Comparison of ENCODE assay signal across 10 cellular contexts in genomic region chr15:65355983-65356353, GRCh38. TPM values are rescaled to one million over a fixed set of nuclear protein-coding genes. Genes with fewer than 3 reads are reported as not detected.
DNase-seq lines count a peak whose midpoint lies in the region; ATAC-seq, FAIRE-seq and TF ChIP-seq lines count a peak whose summit lies in the region.
"Had no signal": no experiment of that assay in that cellular context is flagged by ENCODE, and none has a peak within 500 bp of the region (broad histone marks: within the 10 kb centered on the region; RNA-seq: fewer than 3 reads in every experiment).

No MANE protein-coding gene starts in this region.

- intact Hi-C loops in Panc1 (cut with micrococcal nuclease; ENCODE audit: unreplicated experiment) (no loop called here), pancreas (cut with DNase I) (no loop called here)

- WGBS in gastroesophageal sphincter (ENCODE audit: low coverage in 1 of 2), 2 donors = 57% methylated on average over 2 of the region's 18 CpGs; no CpG with 5 or more reads in 1 of the 2 donors
- WGBS in pancreas, 2 donors = 10 to 16% methylated on average over 18 of the region's 18 CpGs

- H3K4me1 ChIP-seq in Panc1 (ENCODE audit: control insufficient read depth, insufficient read depth, low read length) (peaks cover 3% of the 10 kb centered on the region; the same call in 1 of the 2 replicates), gastroesophageal sphincter (peaks cover 2 to 13% (median 6%) of the 10 kb centered on the region in 3 donors), pancreas (peaks cover 0 to 6% (median 0%) of the 10 kb centered on the region in 3 donors)

- H3K9me3 ChIP-seq in Panc1 (ENCODE audit: control insufficient read depth, insufficient read depth, low read depth, low read length) = no peaks in the 10 kb centered on the region; the same call in 1 of the 2 replicates
- H3K9me3 ChIP-seq in gastroesophageal sphincter = peaks cover 0 to 5% (median 0%) of the 10 kb centered on the region in 3 donors
- H3K9me3 ChIP-seq in pancreas = no peaks in the 10 kb centered on the region

- H3K36me3 ChIP-seq in Panc1 (ENCODE audit: control insufficient read depth, insufficient read depth, low read length) = no peaks in the 10 kb centered on the region
- H3K36me3 ChIP-seq in gastroesophageal sphincter = no peaks in the 10 kb centered on the region
- H3K36me3 ChIP-seq in pancreas = no peaks in the 10 kb centered on the region

- FAIRE-seq in pancreas (lab: Jason Lieb, UNC) = no peak

- TF ChIP-seq EP300 in gastroesophageal sphincter (IDR thresholded peaks at IDR 0.05) = no peak

- DNase-seq in AG09309 (ENCODE audit: low read depth) (no peak), Panc1 (ENCODE audit: low read depth, low spot score) (no peak), pancreas (no peak)
- no peak for DNase-seq in activated naive CD4-positive, alpha-beta T cell treated with anti-CD3 and anti-CD28 coated beads, Interleukin-2, amount 50 U/mL, for 16 hours
- DNase-seq: KG1, SW 1271 had no signal

- CTCF ChIA-PET in Panc1 (lab: Charles Lee) = no interaction called here

- POLR2A ChIA-PET in Panc1 (lab: Charles Lee) = no interaction called here

- no peak for TF ChIP-seq CTCF in AG09309 (IDR thresholded peaks at IDR 0.05; ENCODE audit: control insufficient read depth, insufficient read depth, low read depth, low read length, missing control alignments)
- TF ChIP-seq CTCF in Panc1 (IDR thresholded peaks at IDR 0.05) = no peak
- no peak for TF ChIP-seq CTCF in gastroesophageal sphincter (IDR thresholded peaks at IDR 0.05)
- TF ChIP-seq CTCF in pancreas (IDR thresholded peaks at IDR 0.05) = no peak

- H3K27ac ChIP-seq in Panc1 (ENCODE audit: low read length) = no peak overlapping the region
- H3K27ac ChIP-seq in gastroesophageal sphincter = no peak overlapping the region
- H3K27ac ChIP-seq in pancreas = no peak overlapping the region

- ATAC-seq in Panc1 (no peak), gastroesophageal sphincter (no peak), pancreas (peak in 1 of 4 donors; percentile 51), GM21515 (IDR thresholded peaks at IDR 0.05; ENCODE audit: unreplicated experiment) (no peak), HG02678 (IDR thresholded peaks at IDR 0.05; ENCODE audit: unreplicated experiment) (no peak), GM19452 (IDR thresholded peaks at IDR 0.05; ENCODE audit: unreplicated experiment) (no peak)

- in situ Hi-C loops in Panc1 (cut with HindIII; ENCODE audit: low pct_unique_long_range_greater_than_20kb, low sequenced_read_pairs) = no loop called here

- peaks cover 16% of the 10 kb centered on the region for H3K27me3 ChIP-seq in Panc1 (ENCODE audit: control insufficient read depth, insufficient read depth, low read length)
- H3K27me3 ChIP-seq in gastroesophageal sphincter = peaks cover 63% of the 10 kb centered on the region
- peaks cover 0 to 3% (median 0%) of the 10 kb centered on the region in 4 donors for H3K27me3 ChIP-seq in pancreas

- peak overlapping the region; percentile 22 for H3K4me3 ChIP-seq in AG09309 (ENCODE audit: control insufficient read depth, low read depth, low read length)
- H3K4me3 ChIP-seq in Panc1 (ENCODE audit: low read depth in 2 of 2, low read length in 2 of 2) = peak overlapping the region; percentile 30 to 45
- peak overlapping the region; percentile 10 to 55 for H3K4me3 ChIP-seq in gastroesophageal sphincter
- peak overlapping the region; percentile 13 to 56 (median 31) for H3K4me3 ChIP-seq in pancreas

- TF ChIP-seq POLR2A in gastroesophageal sphincter (IDR thresholded peaks at IDR 0.05) = no peak

- no TSS peak for BruUV-seq in Panc1 (replicated peaks; lab: Mats Ljungman, UMichigan)

RNA-seq across cellular contexts. Expression of gene IGDCC3, which starts 21.8 kb away (rescaled TPM):
- total RNA-seq in Panc1 (2021; ENCODE audit: unreplicated experiment) = 0.18 TPM
- not detected for polyA plus RNA-seq in Panc1 (2012; ENCODE audit: insufficient read length)
- under 1 TPM in 1 of 4 donors, not detected in 3; 0.13 TPM for total RNA-seq in gastroesophageal sphincter
- under 1 TPM in 1 of 6 donors, not detected in 5; 0.32 TPM for total RNA-seq in pancreas
- not detected for polyA plus RNA-seq in pancreas

RNA-seq across cellular contexts. Expression of gene RNU5B-1, which starts 51.5 kb away (rescaled TPM):
- total RNA-seq in Panc1 (2021; ENCODE audit: unreplicated experiment) = not detected
- polyA plus RNA-seq in Panc1 (2012; ENCODE audit: insufficient read length) = not detected
- total RNA-seq in gastroesophageal sphincter = not detected
- total RNA-seq in pancreas = 10 to 100 TPM in 3 of 6 donors, not detected in 3; 10.5 to 21.8 (median 21.6) TPM
- not detected for polyA plus RNA-seq in pancreas
